ENCODE assay signal across 22 cellular contexts in genomic region chr15:57015360-57015759, GRCh38.
DNase-seq lines count a peak whose midpoint lies in the region; ATAC-seq and TF ChIP-seq lines count a peak whose summit lies in the region.
"Had no signal": no experiment of that assay in that cellular context is flagged by ENCODE, and none has a peak within 500 bp of the region (broad histone marks: within the 10 kb centered on the region; RNA-seq: fewer than 3 reads in every experiment).

No MANE protein-coding gene starts in this region.

- H3K4me3 ChIP-seq in HCT116 (replicated peaks in 1 of 2; ENCODE audit: low read depth in 1 of 2, low read length in 2 of 2), result no peak overlapping the region
- H3K4me3 ChIP-seq in PC-3 (ENCODE audit: low read length), result no peak overlapping the region
- no peak overlapping the region for H3K4me3 ChIP-seq in hepatocyte
- no peak overlapping the region for H3K4me3 ChIP-seq in smooth muscle cell
- no peak overlapping the region for H3K4me3 ChIP-seq in BE2C (ENCODE audit: low read depth, low read length)
- H3K4me3 ChIP-seq: BLaER1 treated with 17β-estradiol and CSF1 and Interleukin-3, amounts not matched to agents 10 nM and 100 nM; MG63 had no signal

- H3K9me3 Mint-ChIP-seq in progenitor cell of endocrine pancreas (ENCODE audit: low read depth), result no peaks in the 10 kb centered on the region
- H3K9me3 Mint-ChIP-seq: CD4-positive, alpha-beta memory T cell had no signal

- H3K27me3 ChIP-seq in HCT116 (ENCODE audit: insufficient read depth, low read length) (no peaks in the 10 kb centered on the region), PC-3 (ENCODE audit: low read length) (no peaks in the 10 kb centered on the region), hepatocyte (no peaks in the 10 kb centered on the region), smooth muscle cell (ENCODE audit: low read depth) (no peaks in the 10 kb centered on the region), BE2C (no peaks in the 10 kb centered on the region)
- H3K27me3 ChIP-seq: BLaER1 treated with 17β-estradiol and CSF1 and Interleukin-3, amounts not matched to agents 10 nM and 100 nM; MG63 had no signal

- H3K27ac Mint-ChIP-seq in progenitor cell of endocrine pancreas, result no peak overlapping the region

- BruUV-seq in HCT116 (replicated peaks; lab: Mats Ljungman, UMichigan) (no TSS peak), PC-3 (replicated peaks; lab: Mats Ljungman, UMichigan) (no TSS peak)

- H3K4me2 ChIP-seq in HCT116 (ENCODE audit: low read length) (0 out of 2 replicates have a peak overlapping the region, but pooled peaks have one; percentile 11), PC-3 (ENCODE audit: low read length) (0 out of 2 replicates have a peak overlapping the region, but pooled peaks have one; percentile 20), hepatocyte (no peak overlapping the region), smooth muscle cell (no peak overlapping the region)
- H3K4me2 ChIP-seq: BLaER1 treated with 17β-estradiol and CSF1 and Interleukin-3, amounts not matched to agents 10 nM and 100 nM; SK-N-SH had no signal

- no peak for TF ChIP-seq RAD21 in HCT116 (IDR thresholded peaks at IDR 0.05; ENCODE audit: low read depth)

- H3F3A ChIP-seq in PC-3 (ENCODE audit: low read length, unreplicated experiment), result no peaks in the 10 kb centered on the region
- no peaks in the 10 kb centered on the region for H3F3A ChIP-seq in smooth muscle cell (ENCODE audit: low read depth)

- H3K27me3 Mint-ChIP-seq in progenitor cell of endocrine pancreas, result no peaks in the 10 kb centered on the region
- H3K27me3 Mint-ChIP-seq: CD4-positive, alpha-beta memory T cell had no signal

- POLR2A ChIA-PET in HCT116 (lab: Charles Lee) (no interaction called here), PC-3 (lab: Charles Lee; ENCODE audit: unreplicated experiment) (no interaction called here)

- H3K36me3 ChIP-seq in HCT116 (ENCODE audit: control insufficient read depth in 1 of 2, insufficient read depth in 2 of 2, low read length in 2 of 2) (no peaks in the 10 kb centered on the region), PC-3 (ENCODE audit: low read depth, low read length) (no peaks in the 10 kb centered on the region), hepatocyte (replicated peaks; ENCODE audit: insufficient read depth, low read depth) (no peaks in the 10 kb centered on the region), smooth muscle cell (ENCODE audit: low read depth) (no peaks in the 10 kb centered on the region), BE2C (no peaks in the 10 kb centered on the region)
- H3K36me3 ChIP-seq: MG63 had no signal

- ATAC-seq in HCT116, result no peak
- ATAC-seq in PC-3, result no peak

- no peaks in the 10 kb centered on the region for H3K9me3 ChIP-seq in HCT116 (ENCODE audit: control insufficient read depth in 1 of 2, insufficient read depth in 1 of 2, low read depth in 1 of 2, low read length in 2 of 2)
- no peaks in the 10 kb centered on the region for H3K9me3 ChIP-seq in PC-3 (ENCODE audit: low read length)
- H3K9me3 ChIP-seq in hepatocyte (ENCODE audit: low read depth), result no peaks in the 10 kb centered on the region
- H3K9me3 ChIP-seq in smooth muscle cell (replicated peaks; ENCODE audit: low read depth), result no peaks in the 10 kb centered on the region
- H3K9me3 ChIP-seq in BE2C, result no peaks in the 10 kb centered on the region
- H3K9me3 ChIP-seq: MG63, SK-N-SH had no signal

- DNase-seq in HCT116 (ENCODE audit: low read depth, low spot score) (no peak), PC-3 (no peak), hepatocyte (ENCODE audit: low spot score) (no peak), smooth muscle cell (lab: John Stamatoyannopoulos, UW; ENCODE audit: unreplicated experiment) (no peak), midbrain (lab: John Stamatoyannopoulos, UW) (no peak), BE2C (no peak), progenitor cell of endocrine pancreas (ENCODE audit: low spot score, unreplicated experiment) (no peak)
- DNase-seq: ACHN; CD4-positive, alpha-beta memory T cell; DMS153; H7; Kasumi-1; MG63; NCI-H1417; NCI-H187; NCI-H446; NCI-H526; OCI-M1; SIG-M5; SK-N-SH had no signal

- TF ChIP-seq POLR2A in HCT116 (IDR thresholded peaks at IDR 0.05; ENCODE audit: borderline replicate concordance, extremely low read depth, insufficient read depth, insufficient read length), result no peak

- H4K20me1 ChIP-seq in HCT116 (ENCODE audit: insufficient read depth), result no peaks in the 10 kb centered on the region; the same call in 1 of the 2 replicates
- no peaks in the 10 kb centered on the region for H4K20me1 ChIP-seq in PC-3 (ENCODE audit: low read length)
- H4K20me1 ChIP-seq in hepatocyte (ENCODE audit: insufficient read depth, poor library complexity, severe bottlenecking), result peaks cover 39% of the 10 kb centered on the region
- peaks cover 97% of the 10 kb centered on the region for H4K20me1 ChIP-seq in smooth muscle cell (ENCODE audit: low read depth)

- H2AFZ ChIP-seq in HCT116 (ENCODE audit: low read depth, low read length, poor library complexity, severe bottlenecking) (no peak overlapping the region), PC-3 (ENCODE audit: low read length) (no peak overlapping the region), hepatocyte (no peak overlapping the region), smooth muscle cell (ENCODE audit: low read depth) (no peak overlapping the region)

- H3K4me1 ChIP-seq in HCT116 (ENCODE audit: control insufficient read depth in 1 of 2, insufficient read depth in 2 of 2, low read length in 2 of 2) (peaks cover 6 to 35% of the 10 kb centered on the region in 2 experiments; a peak in 3 of 4 replicates), PC-3 (ENCODE audit: insufficient read depth, low read length) (peaks cover 39% of the 10 kb centered on the region), hepatocyte (ENCODE audit: insufficient read depth) (peaks cover 4% of the 10 kb centered on the region), smooth muscle cell (ENCODE audit: low read depth) (peaks cover 9% of the 10 kb centered on the region), BE2C (peaks cover 17% of the 10 kb centered on the region)

- H3K79me2 ChIP-seq in HCT116 (ENCODE audit: insufficient read depth, low read length) (peaks cover 53% of the 10 kb centered on the region), PC-3 (ENCODE audit: low read length) (peaks cover 37% of the 10 kb centered on the region), hepatocyte (peaks cover 94% of the 10 kb centered on the region), smooth muscle cell (ENCODE audit: low read depth) (peaks cover 83% of the 10 kb centered on the region)

- no peak for TF ChIP-seq CTCF in HCT116 (IDR thresholded peaks at IDR 0.05 in 2 of 3, conservative IDR thresholded peaks at IDR 0.05 in 1 of 3; ENCODE audit: borderline replicate concordance in 1 of 3, insufficient read depth in 1 of 3, low read depth in 2 of 3, low read length in 2 of 3)
- no peak for TF ChIP-seq CTCF in PC-3 (conservative IDR thresholded peaks at IDR 0.05; ENCODE audit: low read depth, low read length)
- no peak for TF ChIP-seq CTCF in hepatocyte (IDR thresholded peaks at IDR 0.05; ENCODE audit: poor library complexity)
- no peak for TF ChIP-seq CTCF in smooth muscle cell (IDR thresholded peaks at IDR 0.05; ENCODE audit: borderline replicate concordance, insufficient read depth, poor library complexity, severe bottlenecking)
- no peak for TF ChIP-seq CTCF in BE2C (IDR thresholded peaks at IDR 0.05; ENCODE audit: low read depth, low read length)
- no peak for TF ChIP-seq CTCF in progenitor cell of endocrine pancreas (IDR thresholded peaks at IDR 0.05; ENCODE audit: unreplicated experiment)

- RAD21 ChIA-PET in HCT116 (lab: Charles Lee; ENCODE audit: low non-redundant PET in 1 of 2, low total read pairs in 2 of 2, uncharacterized antibody in 2 of 2, unreplicated experiment in 2 of 2), result no interaction called here

- no peak overlapping the region for H3K4me3 Mint-ChIP-seq in progenitor cell of endocrine pancreas (ENCODE audit: low read depth)
- H3K4me3 Mint-ChIP-seq: CD4-positive, alpha-beta memory T cell had no signal

- intact Hi-C loops in HCT116 (cut with micrococcal nuclease) (loop anchor here (5.0 kb wide), 1 partner anchor 287 kb away; no protein-coding TSS in a partner anchor), PC-3 (cut with micrococcal nuclease) (loop anchor here (10.0 kb wide), 1 partner anchor 199 kb away; no protein-coding TSS in a partner anchor)

- CTCF ChIA-PET in HCT116 (lab: Charles Lee) (no interaction called here), PC-3 (lab: Charles Lee) (no interaction called here)

- peaks cover 2% of the 10 kb centered on the region for H3K36me3 Mint-ChIP-seq in progenitor cell of endocrine pancreas (ENCODE audit: insufficient read depth)

- H3K9ac ChIP-seq in HCT116 (ENCODE audit: low read length), result no peak overlapping the region
- no peak overlapping the region for H3K9ac ChIP-seq in PC-3 (ENCODE audit: low read length)
- no peak overlapping the region for H3K9ac ChIP-seq in smooth muscle cell (ENCODE audit: low read depth)
- H3K9ac ChIP-seq: BLaER1 treated with 17β-estradiol and CSF1 and Interleukin-3, amounts not matched to agents 10 nM and 100 nM; SK-N-SH had no signal

- H3K4me1 Mint-ChIP-seq in progenitor cell of endocrine pancreas (ENCODE audit: low read depth), result peaks cover 35% of the 10 kb centered on the region

- no peaks in the 10 kb centered on the region for H3K9me2 ChIP-seq in HCT116 (ENCODE audit: insufficient read depth)
- H3K9me2 ChIP-seq in PC-3 (replicated peaks; ENCODE audit: low read length), result no peaks in the 10 kb centered on the region
- H3K9me2 ChIP-seq in hepatocyte (replicated peaks; ENCODE audit: insufficient read depth), result no peaks in the 10 kb centered on the region
- H3K9me2 ChIP-seq: SK-N-SH had no signal

- H3K27ac ChIP-seq in HCT116 (ENCODE audit: low read depth, low read length) (no peak overlapping the region), PC-3 (ENCODE audit: low read length) (peak overlapping the region; percentile 62), hepatocyte (peak overlapping the region; percentile 76), smooth muscle cell (ENCODE audit: low read depth) (peak overlapping the region; percentile 22)
- H3K27ac ChIP-seq: BLaER1 treated with 17β-estradiol and CSF1 and Interleukin-3, amounts not matched to agents 10 nM and 100 nM; RWPE1 had no signal

TF ChIP-seq in HCT116, 20 proteins besides CTCF, POLR2A, EP300 and RAD21 (continues in another document):
- TF ChIP-seq SIN3A (IDR thresholded peaks at IDR 0.05; ENCODE audit: low read depth), result no peak
- no peak for TF ChIP-seq JUND (IDR thresholded peaks at IDR 0.05)

Comparison
In these comparisons a context has a peak if more than half of its experiments do, and no peak if none do; other contexts are left out.
1. H3K4me2 ChIP-seq: peak in HCT116 (single experiment) and PC-3 (single experiment); none in hepatocyte (single experiment) and smooth muscle cell (single experiment).